3 cellular contexts compared by ENCODE assay signal in the genomic region with DNA sequence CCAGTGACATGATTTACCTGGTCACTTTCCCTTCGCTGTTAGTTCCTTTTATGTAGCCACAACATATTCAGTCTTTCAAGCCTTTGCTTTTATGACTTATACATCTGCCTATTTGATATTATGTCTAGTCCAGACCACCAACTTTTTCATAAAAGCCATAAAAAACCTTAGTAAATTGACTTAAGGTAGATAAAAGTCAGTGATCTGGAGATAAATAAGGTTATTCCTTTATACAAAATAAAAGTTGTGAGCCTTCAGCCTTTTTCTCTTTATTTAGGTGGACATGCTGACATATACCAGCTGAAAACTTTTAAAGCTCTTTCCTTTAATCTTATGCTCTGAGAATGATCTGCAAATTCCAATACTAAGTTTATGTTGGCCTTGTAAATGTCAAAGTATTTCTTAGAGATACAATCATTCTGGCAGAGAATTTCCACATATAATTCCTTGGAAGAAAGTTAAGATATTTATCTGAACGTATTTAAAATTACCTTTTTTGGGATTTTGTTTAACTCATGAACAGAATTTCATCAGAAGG.
"Had no signal": no experiment of that assay in that cellular context is flagged by ENCODE, and none has a peak within 500 bp of the region (broad histone marks: within the 10 kb centered on the region; RNA-seq: fewer than 3 reads in every experiment).

No MANE protein-coding gene starts in this region.

- H3K4me3 ChIP-seq: GM12878 had no signal

- ATAC-seq: GM12878 had no signal

- DNase-seq: GDM1, GF-D8 had no signal
